Comparison of ENCODE assay signal across 17 cellular contexts in genomic region chr22:39177456-39177775, GRCh38. TPM values are rescaled to one million over a fixed set of nuclear protein-coding genes. Genes with fewer than 3 reads are reported as not detected.
DNase-seq lines count a peak whose midpoint lies in the region; ATAC-seq and TF ChIP-seq lines count a peak whose summit lies in the region.
"Had no signal": no experiment of that assay in that cellular context is flagged by ENCODE, and none has a peak within 500 bp of the region (broad histone marks: within the 10 kb centered on the region; RNA-seq: fewer than 3 reads in every experiment).

No MANE protein-coding gene starts in this region.

- no peak overlapping the region for H4K5ac ChIP-seq in mesendoderm (ENCODE audit: low read length)

- no peaks in the 10 kb centered on the region for H3K9me3 ChIP-seq in transverse colon
- H3K9me3 ChIP-seq: testis had no signal

- H3K18ac ChIP-seq in mesendoderm (ENCODE audit: low read length): peak overlapping the region; percentile 13

- no peak overlapping the region for H3K4me3 Mint-ChIP-seq in activated T-helper 17 cell treated with anti-CD3 and anti-CD28 coated beads, Interleukin-2, amount 50 U/mL, for 72 hours

- H3K9ac ChIP-seq in mesendoderm (ENCODE audit: low read length): no peak overlapping the region
- H3K9ac ChIP-seq: KMS-11 had no signal

- H3K27ac ChIP-seq in mesendoderm (ENCODE audit: low read depth, low read length) (no peak overlapping the region), transverse colon (peak overlapping the region; percentile 76 to 79 (median 78))
- H3K27ac ChIP-seq: KMS-11 had no signal

- H3K79me1 ChIP-seq in mesendoderm (ENCODE audit: low read length): no peaks in the 10 kb centered on the region

- H3K36me3 ChIP-seq in mesendoderm (ENCODE audit: control insufficient read depth, insufficient read depth, low read length) (no peaks in the 10 kb centered on the region), transverse colon (no peaks in the 10 kb centered on the region)

- TF ChIP-seq CTCF in transverse colon (IDR thresholded peaks at IDR 0.05): no peak

- H3K27me3 Mint-ChIP-seq in activated T-helper 17 cell treated with anti-CD3 and anti-CD28 coated beads, Interleukin-2, amount 50 U/mL, for 72 hours: no peaks in the 10 kb centered on the region

- H2BK120ac ChIP-seq in mesendoderm (ENCODE audit: low read depth, low read length): no peak overlapping the region

- H2BK5ac ChIP-seq in mesendoderm (ENCODE audit: low read length): peak overlapping the region; percentile 53

- H3K9me3 Mint-ChIP-seq in activated T-helper 17 cell treated with anti-CD3 and anti-CD28 coated beads, Interleukin-2, amount 50 U/mL, for 72 hours: no peaks in the 10 kb centered on the region

- TF ChIP-seq POLR2A in transverse colon (IDR thresholded peaks at IDR 0.05): no peak

- intact Hi-C loops in transverse colon (cut with DNase I; ENCODE audit: low total_unique reads): loop anchor here (10.0 kb wide), 1 partner anchor 347 kb away; the partner anchor contains the start of gene ATF4

- H2BK15ac ChIP-seq in mesendoderm (replicated peaks; ENCODE audit: low read depth): no peak overlapping the region

- peak overlapping the region; percentile 47 for H3K56ac ChIP-seq in mesendoderm (ENCODE audit: low read length)

- peak overlapping the region; percentile 65 for H3K27ac Mint-ChIP-seq in activated T-helper 17 cell treated with anti-CD3 and anti-CD28 coated beads, Interleukin-2, amount 50 U/mL, for 72 hours

- H3K23ac ChIP-seq in mesendoderm (ENCODE audit: low read length): no peak overlapping the region

- H3K4me1 ChIP-seq in mesendoderm (ENCODE audit: control insufficient read depth, low read depth, low read length) (peaks cover 17% of the 10 kb centered on the region), transverse colon (peaks cover 22 to 36% (median 27%) of the 10 kb centered on the region in 4 donors)

- in situ Hi-C loops in transverse colon (cut with MboI; ENCODE audit: low pct_ligation_motif_present in 1 of 4, low pct_unique_long_range_greater_than_20kb in 1 of 4, low sequenced_read_pairs in 3 of 4): loop anchor here in 3 of 4 donors (5.0 to 10.0 kb wide), 3 partner anchors 127 to 137 kb away; partner anchors contain the start of gene RPL3 (in 1 of the 3)

- H3K4me3 ChIP-seq in mesendoderm (ENCODE audit: low read length): no peak overlapping the region
- H3K4me3 ChIP-seq in transverse colon: no peak overlapping the region
- H3K4me3 ChIP-seq: hepatocyte, testis had no signal

- peaks cover 12% of the 10 kb centered on the region for H3K4me1 Mint-ChIP-seq in activated T-helper 17 cell treated with anti-CD3 and anti-CD28 coated beads, Interleukin-2, amount 50 U/mL, for 72 hours

- no peak overlapping the region for H4K8ac ChIP-seq in mesendoderm (ENCODE audit: low read depth, low read length)

- WGBS in mesendoderm (ENCODE audit: extremely low coverage, insufficient coverage, low lambda C conversion rate): no CpG with 5 or more reads among the region's 2 CpGs
- WGBS in transverse colon (ENCODE audit: low coverage in 1 of 2), 2 donors: 68% methylated on average over 2 of the region's 2 CpGs; no CpG with 5 or more reads in 1 of the 2 donors

- no peak overlapping the region for H3K4me2 ChIP-seq in mesendoderm (ENCODE audit: low read length)
- H3K4me2 ChIP-seq: hepatocyte, KMS-11 had no signal

- peak; percentile 30 for ATAC-seq in activated T-helper 17 cell treated with anti-CD3 and anti-CD28 coated beads, Interleukin-2, amount 50 U/mL, for 72 hours (replicated peaks)

- no peaks in the 10 kb centered on the region for H3K79me2 ChIP-seq in mesendoderm (ENCODE audit: control insufficient read depth, insufficient read depth, low read length)
- H3K79me2 ChIP-seq: hepatocyte had no signal

- peak overlapping the region; percentile 66 for H2AK5ac ChIP-seq in mesendoderm (ENCODE audit: low read length)

- H3K27me3 ChIP-seq in mesendoderm (ENCODE audit: insufficient read depth, low read length, poor library complexity): no peaks in the 10 kb centered on the region
- peaks cover 6% of the 10 kb centered on the region for H3K27me3 ChIP-seq in transverse colon
- H3K27me3 ChIP-seq: hepatocyte, testis had no signal

- DNase-seq in activated effector memory CD4-positive, alpha-beta T cell treated with anti-CD3 and anti-CD28 coated beads, Interleukin-2, amount 50 U/mL, for 16 hours: peak; percentile 58
- DNase-seq in activated effector memory CD4-positive, alpha-beta T cell treated with Interleukin-2 at 50 U/mL for 16 hours: no peak
- DNase-seq in mesendoderm (no peak), transverse colon (no peak), Ammon's horn (ENCODE audit: low spot score) (no peak), AG08396 (ENCODE audit: low spot score) (no peak), SKM-1 (lab: John Stamatoyannopoulos, UW; ENCODE audit: unreplicated experiment) (no peak)
- DNase-seq: ACHN; activated naive CD4-positive, alpha-beta T cell; effector CD8-positive, alpha-beta T cell; NCI-H2107; RPMI8226; stimulated activated CD4-positive, alpha-beta T cell treated with anti-CD3 and anti-CD28 coated beads, Interleukin-2, amount 100 ng/mL, for 48 hours; testis had no signal

- no peak for TF ChIP-seq EP300 in transverse colon (IDR thresholded peaks at IDR 0.05; ENCODE audit: low read depth)

- no peaks in the 10 kb centered on the region for H3K36me3 Mint-ChIP-seq in activated T-helper 17 cell treated with anti-CD3 and anti-CD28 coated beads, Interleukin-2, amount 50 U/mL, for 72 hours (ENCODE audit: low read depth)

- peak overlapping the region; percentile 40 for H3K4ac ChIP-seq in mesendoderm (ENCODE audit: low read depth, low read length)

RNA-seq across cellular contexts. Expression of gene CBX7, which starts 24.9 kb away (rescaled TPM):
- 10 to 100 TPM; 21.5 to 82.9 TPM for total RNA-seq in activated T-helper 17 cell treated with anti-CD3 and anti-CD28 coated beads, Interleukin-2, amount 50 U/mL, for 72 hours
- 1.5 TPM for polyA plus RNA-seq in mesendoderm (2013, experiment 1 of 2)
- 1.3 TPM for polyA plus RNA-seq in mesendoderm (2013, experiment 2 of 2)
- 100 to 1,000 TPM in 1 of 4 donors, 10 to 100 TPM in 3; 15.3 to 129 (median 58.4) TPM for total RNA-seq in transverse colon
